In genomic region chr5:53109041-53109435, GRCh38 we compare ENCODE assay signal across 8 cellular contexts. TPM values are rescaled to one million over a fixed set of nuclear protein-coding genes. Genes with fewer than 3 reads are reported as not detected.
DNase-seq lines count a peak whose midpoint lies in the region; ATAC-seq and TF ChIP-seq lines count a peak whose summit lies in the region.

No MANE protein-coding gene starts in this region.

- peaks cover 32% of the 10 kb centered on the region for H3K36me3 Mint-ChIP-seq in activated CD4-positive, alpha-beta T cell treated with anti-CD3 and anti-CD28 coated beads, Interleukin-2, amount 10 ng/mL, durations not matched to agents 7 days and 5 days (ENCODE audit: low read depth)

- H3K4me3 ChIP-seq in OCI-LY1 (ENCODE audit: low read depth, low read length, poor library complexity, severe bottlenecking) (peak overlapping the region; percentile 87), coronary artery (peak overlapping the region; percentile 84), mononuclear cell (ENCODE audit: low read length) (peak overlapping the region; percentile 86)

- DNase-seq in activated CD4-positive, alpha-beta T cell treated with anti-CD3 and anti-CD28 coated beads, Interleukin-2, amount 10 ng/mL, durations not matched to agents 7 days and 5 days: no peak
- no peak for DNase-seq in activated CD4-positive, alpha-beta T cell treated with anti-CD3 and anti-CD28 coated beads, Interleukin-2, amount 50 U/mL, for 1 hour
- DNase-seq in coronary artery (ENCODE audit: low spot score) (no peak), GM19238 (ENCODE audit: insufficient read length, low spot score) (no peak), ecto neural progenitor cell (ENCODE audit: low spot score) (no peak)

- H3K27me3 ChIP-seq in OCI-LY1 (ENCODE audit: insufficient read depth, low read length) (no peaks in the 10 kb centered on the region), mononuclear cell (ENCODE audit: insufficient read depth, low read length) (no peaks in the 10 kb centered on the region)

- no peaks in the 10 kb centered on the region for H3F3A ChIP-seq in OCI-LY1 (ENCODE audit: insufficient read depth, low read length)

- H3K27me3 Mint-ChIP-seq in activated CD4-positive, alpha-beta T cell treated with anti-CD3 and anti-CD28 coated beads, Interleukin-2, amount 10 ng/mL, durations not matched to agents 7 days and 5 days: no peaks in the 10 kb centered on the region

- H2AFZ ChIP-seq in OCI-LY1 (ENCODE audit: low read length): peak overlapping the region; percentile 96; the same call in 1 of the 2 replicates

- H3K4me1 Mint-ChIP-seq in activated CD4-positive, alpha-beta T cell treated with anti-CD3 and anti-CD28 coated beads, Interleukin-2, amount 10 ng/mL, durations not matched to agents 7 days and 5 days: peaks cover 42% of the 10 kb centered on the region

- no peaks in the 10 kb centered on the region for H4K20me1 ChIP-seq in OCI-LY1 (ENCODE audit: insufficient read depth, low read length)

- peak; percentile 13 for ATAC-seq in HG02884 (IDR thresholded peaks at IDR 0.05; ENCODE audit: unreplicated experiment)

- H3K9ac ChIP-seq in OCI-LY1 (ENCODE audit: low read length): peak overlapping the region; percentile 90

- H3K36me3 ChIP-seq in OCI-LY1 (ENCODE audit: insufficient read depth, low read length): peaks cover 36% of the 10 kb centered on the region

- H3K4me2 ChIP-seq in OCI-LY1 (ENCODE audit: low read length): peak overlapping the region; percentile 99

- no peaks in the 10 kb centered on the region for H3K9me2 ChIP-seq in OCI-LY1 (ENCODE audit: low read depth, low read length)

- H3K4me1 ChIP-seq in OCI-LY1 (ENCODE audit: insufficient read depth, low read length, severe bottlenecking): peaks cover 27% of the 10 kb centered on the region
- peaks cover 13% of the 10 kb centered on the region for H3K4me1 ChIP-seq in mononuclear cell (ENCODE audit: insufficient read depth, low read length)

- peak overlapping the region; percentile 94 for H3K27ac Mint-ChIP-seq in activated CD4-positive, alpha-beta T cell treated with anti-CD3 and anti-CD28 coated beads, Interleukin-2, amount 10 ng/mL, durations not matched to agents 7 days and 5 days

- H3K79me2 ChIP-seq in OCI-LY1 (ENCODE audit: insufficient read depth, low read length): no peaks in the 10 kb centered on the region

- CTCF ChIA-PET in activated CD4-positive, alpha-beta T cell treated with anti-CD3 and anti-CD28 coated beads, Interleukin-2, amount 10 ng/mL, durations not matched to agents 7 days and 5 days (lab: Charles Lee): interaction anchor here (1.0 to 1.5 kb wide), 4 partner anchors 12 to 160 kb away, joined by 3 to 10 read pairs (median 4); no protein-coding TSS in a partner anchor

- TF ChIP-seq CTCF in OCI-LY1 (IDR thresholded peaks at IDR 0.05; ENCODE audit: low read length) (no peak), coronary artery (IDR thresholded peaks at IDR 0.05) (no peak)

- no peak overlapping the region for H3K27ac ChIP-seq in OCI-LY1 (ENCODE audit: low read depth, low read length, poor library complexity, severe bottlenecking)
- H3K27ac ChIP-seq in coronary artery: peak overlapping the region; percentile 72 to 86

- H3K9me3 ChIP-seq in OCI-LY1 (ENCODE audit: low read length) (peaks cover 4% of the 10 kb centered on the region; the same call in 1 of the 2 replicates), mononuclear cell (ENCODE audit: low read depth, low read length) (no peaks in the 10 kb centered on the region)

- POLR2A ChIA-PET in activated CD4-positive, alpha-beta T cell treated with anti-CD3 and anti-CD28 coated beads, Interleukin-2, amount 10 ng/mL, durations not matched to agents 7 days and 5 days (lab: Charles Lee): interaction anchor here (1.4 kb wide), 1 partner anchor 39 kb away, joined by 4 read pairs; no protein-coding TSS in a partner anchor

- H3K9me3 Mint-ChIP-seq in activated CD4-positive, alpha-beta T cell treated with anti-CD3 and anti-CD28 coated beads, Interleukin-2, amount 10 ng/mL, durations not matched to agents 7 days and 5 days: no peaks in the 10 kb centered on the region

- peak overlapping the region; percentile 96 for H3K4me3 Mint-ChIP-seq in activated CD4-positive, alpha-beta T cell treated with anti-CD3 and anti-CD28 coated beads, Interleukin-2, amount 10 ng/mL, durations not matched to agents 7 days and 5 days

RNA-seq across cellular contexts. Expression of gene MOCS2, which starts 0.5 kb away (rescaled TPM):
- total RNA-seq in activated CD4-positive, alpha-beta T cell treated with anti-CD3 and anti-CD28 coated beads, Interleukin-2, amount 10 ng/mL, durations not matched to agents 7 days and 5 days: 10 to 100 TPM; 24.3 to 25.0 TPM
- 20.6 TPM for total RNA-seq in mononuclear cell
